ENCODE assay signal across 20 cellular contexts in genomic region chr6:47106721-47107197, GRCh38.
DNase-seq lines count a peak whose midpoint lies in the region; ATAC-seq and TF ChIP-seq lines count a peak whose summit lies in the region.
"Had no signal": no experiment of that assay in that cellular context is flagged by ENCODE, and none has a peak within 500 bp of the region (broad histone marks: within the 10 kb centered on the region; RNA-seq: fewer than 3 reads in every experiment).

No MANE protein-coding gene starts in this region.

- H3K4me1 Mint-ChIP-seq in GM23338 (peaks cover 38% of the 10 kb centered on the region), progenitor cell of endocrine pancreas (ENCODE audit: low read depth) (peaks cover 14% of the 10 kb centered on the region)
- H3K4me1 Mint-ChIP-seq: activated B cell treated with CpG ODN at 0.5 μM for 24 hours had no signal

- H3K36me3 ChIP-seq in GM23338 (ENCODE audit: insufficient read depth): no peaks in the 10 kb centered on the region
- no peaks in the 10 kb centered on the region for H3K36me3 ChIP-seq in PC-3 (ENCODE audit: low read depth, low read length)
- H3K36me3 ChIP-seq: esophagus squamous epithelium, neutrophil had no signal

- no peaks in the 10 kb centered on the region for H3K27me3 ChIP-seq in GM23338 (ENCODE audit: insufficient read depth)
- H3K27me3 ChIP-seq in PC-3 (ENCODE audit: low read length): no peaks in the 10 kb centered on the region
- H3K27me3 ChIP-seq in foreskin keratinocyte: no peaks in the 10 kb centered on the region
- H3K27me3 ChIP-seq: esophagus squamous epithelium, neutrophil had no signal

- H3K9me3 ChIP-seq in PC-3 (ENCODE audit: low read length): no peaks in the 10 kb centered on the region
- H3K9me3 ChIP-seq: esophagus squamous epithelium, neutrophil had no signal

- no TSS peak for BruUV-seq in PC-3 (replicated peaks; lab: Mats Ljungman, UMichigan)

- H3K4me1 ChIP-seq in GM23338 (ENCODE audit: insufficient read depth): peaks cover 28% of the 10 kb centered on the region
- peaks cover 22% of the 10 kb centered on the region for H3K4me1 ChIP-seq in PC-3 (ENCODE audit: insufficient read depth, low read length)
- peaks cover 12% of the 10 kb centered on the region for H3K4me1 ChIP-seq in foreskin keratinocyte

- H3K27ac Mint-ChIP-seq in GM23338 (peak overlapping the region; percentile 36; the same call in 1 of the 2 replicates), progenitor cell of endocrine pancreas (peak overlapping the region; percentile 4)
- H3K27ac Mint-ChIP-seq: activated B cell treated with CpG ODN at 0.5 μM for 24 hours; activated CD8-positive, alpha-beta T cell treated with anti-CD3 and anti-CD28 coated beads, Interleukin-2, amount 10 ng/mL, durations not matched to agents 7 days and 5 days; activated naive CD8-positive, alpha-beta T cell had no signal

- peak; percentile 59 for DNase-seq in GM23338 (ENCODE audit: low spot score)
- peak; percentile 27 for DNase-seq in PC-3
- DNase-seq in foreskin keratinocyte: peak in 1 of 2 donors; percentile 85
- DNase-seq in progenitor cell of endocrine pancreas (ENCODE audit: low spot score, unreplicated experiment): no peak
- no peak for DNase-seq in SHP77 treated with DMSO at 0.1 percent for 48 hours (lab: John Stamatoyannopoulos, UW)
- DNase-seq in occipital lobe (lab: John Stamatoyannopoulos, UW): no peak
- DNase-seq: activated B cell treated with CpG ODN at 0.5 μM for 24 hours; activated CD8-positive, alpha-beta T cell treated with anti-CD3 and anti-CD28 coated beads, Interleukin-2, amount 10 ng/mL, durations not matched to agents 7 days and 5 days; activated T-cell treated with anti-CD3 and anti-CD28 coated beads, Interleukin-2, amount 50 U/mL, for 48 hours; esophagus squamous epithelium; glutamatergic neuron; NCI-H1436; NK-92 treated with Interleukin-12 subunit alpha and Interleukin-12 subunit beta, amount 100 ng/mL, for 24 hours; stimulated activated CD4-positive, alpha-beta T cell treated with anti-CD3 and anti-CD28 coated beads, Interleukin-4, amount 100 ng/mL, for 1 hour; T-helper 2 cell had no signal

- no peak overlapping the region for H3K9ac ChIP-seq in PC-3 (ENCODE audit: low read length)

- H2AFZ ChIP-seq in GM23338: no peak overlapping the region
- no peak overlapping the region for H2AFZ ChIP-seq in PC-3 (ENCODE audit: low read length)

- ATAC-seq in GM23338: peak; percentile 44; the same call in 2 of the 3 replicates
- ATAC-seq in PC-3: no peak
- peak; percentile 64 for ATAC-seq in foreskin keratinocyte
- ATAC-seq in GM18520 (IDR thresholded peaks at IDR 0.05; ENCODE audit: unreplicated experiment): no peak
- ATAC-seq in HG03196 (IDR thresholded peaks at IDR 0.05; ENCODE audit: unreplicated experiment): no peak
- ATAC-seq: activated CD8-positive, alpha-beta T cell treated with anti-CD3 and anti-CD28 coated beads, Interleukin-2, amount 10 ng/mL, durations not matched to agents 7 days and 5 days; Right ventricle myocardium inferior had no signal

- H3K79me2 ChIP-seq in GM23338 (replicated peaks; ENCODE audit: insufficient read depth) (no peaks in the 10 kb centered on the region), PC-3 (ENCODE audit: low read length) (no peaks in the 10 kb centered on the region)

- H3K4me2 ChIP-seq in GM23338 (peak overlapping the region; percentile 58; the same call in 1 of the 2 replicates), PC-3 (ENCODE audit: low read length) (no peak overlapping the region)

- H3K27ac ChIP-seq in GM23338 (ENCODE audit: low read depth) (peak overlapping the region; percentile 88; the same call in 1 of the 2 replicates), PC-3 (ENCODE audit: low read length) (no peak overlapping the region), foreskin keratinocyte (no peak overlapping the region)
- H3K27ac ChIP-seq: esophagus squamous epithelium, neutrophil had no signal

- H4K20me1 ChIP-seq in GM23338 (replicated peaks; ENCODE audit: insufficient read depth) (no peaks in the 10 kb centered on the region), PC-3 (ENCODE audit: low read length) (no peaks in the 10 kb centered on the region)

- H3K27me3 Mint-ChIP-seq in GM23338 (ENCODE audit: insufficient read depth, low read depth, poor library complexity) (no peaks in the 10 kb centered on the region), progenitor cell of endocrine pancreas (peaks cover 6% of the 10 kb centered on the region)
- H3K27me3 Mint-ChIP-seq: activated naive CD8-positive, alpha-beta T cell had no signal

- POLR2A ChIA-PET in PC-3 (lab: Charles Lee; ENCODE audit: unreplicated experiment): no interaction called here

- H3K9me2 ChIP-seq in GM23338 (ENCODE audit: insufficient read depth) (peaks cover 16% of the 10 kb centered on the region; the same call in 1 of the 2 replicates), PC-3 (replicated peaks; ENCODE audit: low read length) (no peaks in the 10 kb centered on the region)

- CTCF ChIA-PET in PC-3 (lab: Charles Lee): no interaction called here

- intact Hi-C loops in PC-3 (cut with micrococcal nuclease): no loop called here

- H3K4me3 ChIP-seq in GM23338: no peak overlapping the region
- no peak overlapping the region for H3K4me3 ChIP-seq in PC-3 (ENCODE audit: low read length)
- H3K4me3 ChIP-seq: esophagus squamous epithelium had no signal

- H3K4me3 Mint-ChIP-seq in GM23338: no peak overlapping the region
- H3K4me3 Mint-ChIP-seq in progenitor cell of endocrine pancreas (ENCODE audit: low read depth): no peak overlapping the region
- H3K4me3 Mint-ChIP-seq: activated B cell treated with CpG ODN at 0.5 μM for 24 hours; activated CD8-positive, alpha-beta T cell treated with anti-CD3 and anti-CD28 coated beads, Interleukin-2, amount 10 ng/mL, durations not matched to agents 7 days and 5 days; activated naive CD8-positive, alpha-beta T cell had no signal

- TF ChIP-seq CTCF in GM23338 (conservative IDR thresholded peaks at IDR 0.05; ENCODE audit: low read depth in 2 of 2) (no peak), PC-3 (conservative IDR thresholded peaks at IDR 0.05; ENCODE audit: low read depth, low read length) (no peak), foreskin keratinocyte (conservative IDR thresholded peaks at IDR 0.05) (no peak), progenitor cell of endocrine pancreas (IDR thresholded peaks at IDR 0.05; ENCODE audit: unreplicated experiment) (no peak)

- H3K9me3 Mint-ChIP-seq in GM23338 (peaks cover 2% of the 10 kb centered on the region; the same call in 1 of the 3 replicates), progenitor cell of endocrine pancreas (ENCODE audit: low read depth) (no peaks in the 10 kb centered on the region)
- H3K9me3 Mint-ChIP-seq: activated B cell treated with CpG ODN at 0.5 μM for 24 hours had no signal

- H3K36me3 Mint-ChIP-seq in GM23338 (ENCODE audit: low read depth) (no peaks in the 10 kb centered on the region), progenitor cell of endocrine pancreas (ENCODE audit: insufficient read depth) (no peaks in the 10 kb centered on the region)
- H3K36me3 Mint-ChIP-seq: activated naive CD8-positive, alpha-beta T cell had no signal

- H3F3A ChIP-seq in GM23338 (replicated peaks; ENCODE audit: low read depth) (no peaks in the 10 kb centered on the region), PC-3 (ENCODE audit: low read length, unreplicated experiment) (no peaks in the 10 kb centered on the region)

TF ChIP-seq in GM23338, 12 proteins besides CTCF, POLR2A, EP300 and RAD21:
- no peak for TF ChIP-seq REST (IDR thresholded peaks at IDR 0.05; ENCODE audit: unreplicated experiment)
- TF ChIP-seq POLR2AphosphoS5 (IDR thresholded peaks at IDR 0.05; ENCODE audit: low read depth): no peak
- TF ChIP-seq EZH2phosphoT487 (IDR thresholded peaks at IDR 0.05; ENCODE audit: unreplicated experiment): no peak
- TF ChIP-seq ZNF331 (CRISPR knock-in tag; IDR thresholded peaks at IDR 0.05; ENCODE audit: low read depth): no peak
- TF ChIP-seq NANOG (IDR thresholded peaks at IDR 0.05; ENCODE audit: borderline replicate concordance): no peak
- no peak for TF ChIP-seq EZH2 (IDR thresholded peaks at IDR 0.05; ENCODE audit: low read depth, unreplicated experiment)
- TF ChIP-seq STAT1 (IDR thresholded peaks at IDR 0.05; ENCODE audit: unreplicated experiment): no peak
- no peak for TF ChIP-seq JUNB (IDR thresholded peaks at IDR 0.05; ENCODE audit: unreplicated experiment)
- TF ChIP-seq CREB1 (CRISPR knock-in tag; IDR thresholded peaks at IDR 0.05; ENCODE audit: low read depth): no peak

Comparison
In these comparisons a context has a peak if more than half of its experiments do, and no peak if none do; other contexts are left out.
1. ATAC-seq: peak in GM23338 (single experiment) and foreskin keratinocyte (single experiment); none in PC-3 (single experiment), GM18520 (single experiment) and HG03196 (single experiment).
2. DNase-seq: peak in GM23338 (single experiment) and PC-3 (single experiment); none in progenitor cell of endocrine pancreas (single experiment), SHP77 treated with DMSO at 0.1 percent for 48 hours (single experiment) and occipital lobe (single experiment).